In the genomic region with DNA sequence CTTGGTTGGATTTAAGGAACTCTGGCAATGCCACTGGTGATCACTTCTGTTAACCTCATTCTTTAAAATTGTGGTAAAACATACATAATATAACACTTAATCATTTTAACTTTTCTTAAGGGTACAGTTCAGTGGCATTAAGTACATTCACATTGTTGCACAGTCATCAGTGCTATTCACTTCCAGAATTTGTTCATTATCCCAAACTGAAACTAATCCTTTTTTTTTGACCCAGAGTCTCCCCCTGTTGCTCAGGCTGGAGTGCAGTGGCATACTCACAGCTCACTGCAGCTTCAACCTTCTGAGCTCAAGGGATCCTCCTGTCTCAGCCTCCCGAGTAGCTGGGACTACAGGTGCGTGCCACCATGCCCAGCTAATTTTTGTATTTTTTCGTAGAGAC, we compare ENCODE assay signal across 1 cellular context.
TF ChIP-seq lines count a peak whose summit lies in the region.

No MANE protein-coding gene starts in this region.

TF ChIP-seq in WTC11, 78 proteins besides CTCF, POLR2A, EP300 and RAD21 (continued from another document):
- TF ChIP-seq, protein P1, sequence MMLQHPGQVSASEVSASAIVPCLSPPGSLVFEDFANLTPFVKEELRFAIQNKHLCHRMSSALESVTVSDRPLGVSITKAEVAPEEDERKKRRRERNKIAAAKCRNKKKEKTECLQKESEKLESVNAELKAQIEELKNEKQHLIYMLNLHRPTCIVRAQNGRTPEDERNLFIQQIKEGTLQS (CRISPR knock-in tag; conservative IDR thresholded peaks at IDR 0.05): no peak
- TF ChIP-seq CREM (CRISPR knock-in tag; IDR thresholded peaks at IDR 0.05) (no peak), JUN (CRISPR knock-in tag; IDR thresholded peaks at IDR 0.05) (no peak), SOX15 (CRISPR knock-in tag; IDR thresholded peaks at IDR 0.05) (no peak), NFATC4 (CRISPR knock-in tag; IDR thresholded peaks at IDR 0.05) (no peak), ZNF396 (CRISPR knock-in tag; IDR thresholded peaks at IDR 0.05; ENCODE audit: borderline replicate concordance) (no peak), ZNF317 (CRISPR knock-in tag; IDR thresholded peaks at IDR 0.05; ENCODE audit: borderline replicate concordance, low read depth) (no peak), SMAD3 (CRISPR knock-in tag; IDR thresholded peaks at IDR 0.05; ENCODE audit: borderline replicate concordance) (no peak), TEAD1 (CRISPR knock-in tag; IDR thresholded peaks at IDR 0.05) (no peak), NR2C2 (CRISPR knock-in tag; IDR thresholded peaks at IDR 0.05) (no peak), ZNF138 (CRISPR knock-in tag; conservative IDR thresholded peaks at IDR 0.05) (no peak)
- TF ChIP-seq, protein P2, sequence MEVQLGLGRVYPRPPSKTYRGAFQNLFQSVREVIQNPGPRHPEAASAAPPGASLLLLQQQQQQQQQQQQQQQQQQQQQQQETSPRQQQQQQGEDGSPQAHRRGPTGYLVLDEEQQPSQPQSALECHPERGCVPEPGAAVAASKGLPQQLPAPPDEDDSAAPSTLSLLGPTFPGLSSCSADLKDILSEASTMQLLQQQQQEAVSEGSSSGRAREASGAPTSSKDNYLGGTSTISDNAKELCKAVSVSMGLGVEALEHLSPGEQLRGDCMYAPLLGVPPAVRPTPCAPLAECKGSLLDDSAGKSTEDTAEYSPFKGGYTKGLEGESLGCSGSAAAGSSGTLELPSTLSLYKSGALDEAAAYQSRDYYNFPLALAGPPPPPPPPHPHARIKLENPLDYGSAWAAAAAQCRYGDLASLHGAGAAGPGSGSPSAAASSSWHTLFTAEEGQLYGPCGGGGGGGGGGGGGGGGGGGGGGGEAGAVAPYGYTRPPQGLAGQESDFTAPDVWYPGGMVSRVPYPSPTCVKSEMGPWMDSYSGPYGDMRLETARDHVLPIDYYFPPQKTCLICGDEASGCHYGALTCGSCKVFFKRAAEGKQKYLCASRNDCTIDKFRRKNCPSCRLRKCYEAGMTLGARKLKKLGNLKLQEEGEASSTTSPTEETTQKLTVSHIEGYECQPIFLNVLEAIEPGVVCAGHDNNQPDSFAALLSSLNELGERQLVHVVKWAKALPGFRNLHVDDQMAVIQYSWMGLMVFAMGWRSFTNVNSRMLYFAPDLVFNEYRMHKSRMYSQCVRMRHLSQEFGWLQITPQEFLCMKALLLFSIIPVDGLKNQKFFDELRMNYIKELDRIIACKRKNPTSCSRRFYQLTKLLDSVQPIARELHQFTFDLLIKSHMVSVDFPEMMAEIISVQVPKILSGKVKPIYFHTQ (CRISPR knock-in tag; IDR thresholded peaks at IDR 0.05): no peak
- TF ChIP-seq, protein P3, sequence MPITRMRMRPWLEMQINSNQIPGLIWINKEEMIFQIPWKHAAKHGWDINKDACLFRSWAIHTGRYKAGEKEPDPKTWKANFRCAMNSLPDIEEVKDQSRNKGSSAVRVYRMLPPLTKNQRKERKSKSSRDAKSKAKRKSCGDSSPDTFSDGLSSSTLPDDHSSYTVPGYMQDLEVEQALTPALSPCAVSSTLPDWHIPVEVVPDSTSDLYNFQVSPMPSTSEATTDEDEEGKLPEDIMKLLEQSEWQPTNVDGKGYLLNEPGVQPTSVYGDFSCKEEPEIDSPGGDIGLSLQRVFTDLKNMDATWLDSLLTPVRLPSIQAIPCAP (CRISPR knock-in tag; IDR thresholded peaks at IDR 0.05): no peak
- TF ChIP-seq, protein P4, sequence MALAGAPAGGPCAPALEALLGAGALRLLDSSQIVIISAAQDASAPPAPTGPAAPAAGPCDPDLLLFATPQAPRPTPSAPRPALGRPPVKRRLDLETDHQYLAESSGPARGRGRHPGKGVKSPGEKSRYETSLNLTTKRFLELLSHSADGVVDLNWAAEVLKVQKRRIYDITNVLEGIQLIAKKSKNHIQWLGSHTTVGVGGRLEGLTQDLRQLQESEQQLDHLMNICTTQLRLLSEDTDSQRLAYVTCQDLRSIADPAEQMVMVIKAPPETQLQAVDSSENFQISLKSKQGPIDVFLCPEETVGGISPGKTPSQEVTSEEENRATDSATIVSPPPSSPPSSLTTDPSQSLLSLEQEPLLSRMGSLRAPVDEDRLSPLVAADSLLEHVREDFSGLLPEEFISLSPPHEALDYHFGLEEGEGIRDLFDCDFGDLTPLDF (CRISPR knock-in tag; IDR thresholded peaks at IDR 0.05): no peak
- TF ChIP-seq, protein P5, sequence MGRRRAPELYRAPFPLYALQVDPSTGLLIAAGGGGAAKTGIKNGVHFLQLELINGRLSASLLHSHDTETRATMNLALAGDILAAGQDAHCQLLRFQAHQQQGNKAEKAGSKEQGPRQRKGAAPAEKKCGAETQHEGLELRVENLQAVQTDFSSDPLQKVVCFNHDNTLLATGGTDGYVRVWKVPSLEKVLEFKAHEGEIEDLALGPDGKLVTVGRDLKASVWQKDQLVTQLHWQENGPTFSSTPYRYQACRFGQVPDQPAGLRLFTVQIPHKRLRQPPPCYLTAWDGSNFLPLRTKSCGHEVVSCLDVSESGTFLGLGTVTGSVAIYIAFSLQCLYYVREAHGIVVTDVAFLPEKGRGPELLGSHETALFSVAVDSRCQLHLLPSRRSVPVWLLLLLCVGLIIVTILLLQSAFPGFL (CRISPR knock-in tag; IDR thresholded peaks at IDR 0.05; ENCODE audit: borderline replicate concordance): no peak
- TF ChIP-seq, protein P6, sequence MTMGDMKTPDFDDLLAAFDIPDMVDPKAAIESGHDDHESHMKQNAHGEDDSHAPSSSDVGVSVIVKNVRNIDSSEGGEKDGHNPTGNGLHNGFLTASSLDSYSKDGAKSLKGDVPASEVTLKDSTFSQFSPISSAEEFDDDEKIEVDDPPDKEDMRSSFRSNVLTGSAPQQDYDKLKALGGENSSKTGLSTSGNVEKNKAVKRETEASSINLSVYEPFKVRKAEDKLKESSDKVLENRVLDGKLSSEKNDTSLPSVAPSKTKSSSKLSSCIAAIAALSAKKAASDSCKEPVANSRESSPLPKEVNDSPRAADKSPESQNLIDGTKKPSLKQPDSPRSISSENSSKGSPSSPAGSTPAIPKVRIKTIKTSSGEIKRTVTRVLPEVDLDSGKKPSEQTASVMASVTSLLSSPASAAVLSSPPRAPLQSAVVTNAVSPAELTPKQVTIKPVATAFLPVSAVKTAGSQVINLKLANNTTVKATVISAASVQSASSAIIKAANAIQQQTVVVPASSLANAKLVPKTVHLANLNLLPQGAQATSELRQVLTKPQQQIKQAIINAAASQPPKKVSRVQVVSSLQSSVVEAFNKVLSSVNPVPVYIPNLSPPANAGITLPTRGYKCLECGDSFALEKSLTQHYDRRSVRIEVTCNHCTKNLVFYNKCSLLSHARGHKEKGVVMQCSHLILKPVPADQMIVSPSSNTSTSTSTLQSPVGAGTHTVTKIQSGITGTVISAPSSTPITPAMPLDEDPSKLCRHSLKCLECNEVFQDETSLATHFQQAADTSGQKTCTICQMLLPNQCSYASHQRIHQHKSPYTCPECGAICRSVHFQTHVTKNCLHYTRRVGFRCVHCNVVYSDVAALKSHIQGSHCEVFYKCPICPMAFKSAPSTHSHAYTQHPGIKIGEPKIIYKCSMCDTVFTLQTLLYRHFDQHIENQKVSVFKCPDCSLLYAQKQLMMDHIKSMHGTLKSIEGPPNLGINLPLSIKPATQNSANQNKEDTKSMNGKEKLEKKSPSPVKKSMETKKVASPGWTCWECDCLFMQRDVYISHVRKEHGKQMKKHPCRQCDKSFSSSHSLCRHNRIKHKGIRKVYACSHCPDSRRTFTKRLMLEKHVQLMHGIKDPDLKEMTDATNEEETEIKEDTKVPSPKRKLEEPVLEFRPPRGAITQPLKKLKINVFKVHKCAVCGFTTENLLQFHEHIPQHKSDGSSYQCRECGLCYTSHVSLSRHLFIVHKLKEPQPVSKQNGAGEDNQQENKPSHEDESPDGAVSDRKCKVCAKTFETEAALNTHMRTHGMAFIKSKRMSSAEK (CRISPR knock-in tag; IDR thresholded peaks at IDR 0.05; ENCODE audit: borderline replicate concordance): no peak
- TF ChIP-seq, protein P7, sequence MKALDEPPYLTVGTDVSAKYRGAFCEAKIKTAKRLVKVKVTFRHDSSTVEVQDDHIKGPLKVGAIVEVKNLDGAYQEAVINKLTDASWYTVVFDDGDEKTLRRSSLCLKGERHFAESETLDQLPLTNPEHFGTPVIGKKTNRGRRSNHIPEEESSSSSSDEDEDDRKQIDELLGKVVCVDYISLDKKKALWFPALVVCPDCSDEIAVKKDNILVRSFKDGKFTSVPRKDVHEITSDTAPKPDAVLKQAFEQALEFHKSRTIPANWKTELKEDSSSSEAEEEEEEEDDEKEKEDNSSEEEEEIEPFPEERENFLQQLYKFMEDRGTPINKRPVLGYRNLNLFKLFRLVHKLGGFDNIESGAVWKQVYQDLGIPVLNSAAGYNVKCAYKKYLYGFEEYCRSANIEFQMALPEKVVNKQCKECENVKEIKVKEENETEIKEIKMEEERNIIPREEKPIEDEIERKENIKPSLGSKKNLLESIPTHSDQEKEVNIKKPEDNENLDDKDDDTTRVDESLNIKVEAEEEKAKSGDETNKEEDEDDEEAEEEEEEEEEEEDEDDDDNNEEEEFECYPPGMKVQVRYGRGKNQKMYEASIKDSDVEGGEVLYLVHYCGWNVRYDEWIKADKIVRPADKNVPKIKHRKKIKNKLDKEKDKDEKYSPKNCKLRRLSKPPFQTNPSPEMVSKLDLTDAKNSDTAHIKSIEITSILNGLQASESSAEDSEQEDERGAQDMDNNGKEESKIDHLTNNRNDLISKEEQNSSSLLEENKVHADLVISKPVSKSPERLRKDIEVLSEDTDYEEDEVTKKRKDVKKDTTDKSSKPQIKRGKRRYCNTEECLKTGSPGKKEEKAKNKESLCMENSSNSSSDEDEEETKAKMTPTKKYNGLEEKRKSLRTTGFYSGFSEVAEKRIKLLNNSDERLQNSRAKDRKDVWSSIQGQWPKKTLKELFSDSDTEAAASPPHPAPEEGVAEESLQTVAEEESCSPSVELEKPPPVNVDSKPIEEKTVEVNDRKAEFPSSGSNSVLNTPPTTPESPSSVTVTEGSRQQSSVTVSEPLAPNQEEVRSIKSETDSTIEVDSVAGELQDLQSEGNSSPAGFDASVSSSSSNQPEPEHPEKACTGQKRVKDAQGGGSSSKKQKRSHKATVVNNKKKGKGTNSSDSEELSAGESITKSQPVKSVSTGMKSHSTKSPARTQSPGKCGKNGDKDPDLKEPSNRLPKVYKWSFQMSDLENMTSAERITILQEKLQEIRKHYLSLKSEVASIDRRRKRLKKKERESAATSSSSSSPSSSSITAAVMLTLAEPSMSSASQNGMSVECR (CRISPR knock-in tag; IDR thresholded peaks at IDR 0.05; ENCODE audit: borderline replicate concordance): no peak
- TF ChIP-seq, protein P8, sequence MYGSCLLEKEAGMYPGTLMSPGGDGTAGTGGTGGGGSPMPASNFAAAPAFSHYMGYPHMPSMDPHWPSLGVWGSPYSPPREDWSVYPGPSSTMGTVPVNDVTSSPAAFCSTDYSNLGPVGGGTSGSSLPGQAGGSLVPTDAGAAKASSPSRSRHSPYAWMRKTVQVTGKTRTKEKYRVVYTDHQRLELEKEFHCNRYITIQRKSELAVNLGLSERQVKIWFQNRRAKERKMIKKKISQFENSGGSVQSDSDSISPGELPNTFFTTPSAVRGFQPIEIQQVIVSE (CRISPR knock-in tag; IDR thresholded peaks at IDR 0.05; ENCODE audit: borderline replicate concordance): no peak
